Comparison of ENCODE assay signal across 15 cellular contexts in genomic region chr18:60018801-60019462, GRCh38.
DNase-seq lines count a peak whose midpoint lies in the region; ATAC-seq and TF ChIP-seq lines count a peak whose summit lies in the region.
"Had no signal": no experiment of that assay in that cellular context is flagged by ENCODE, and none has a peak within 500 bp of the region (broad histone marks: within the 10 kb centered on the region; RNA-seq: fewer than 3 reads in every experiment).

No MANE protein-coding gene starts in this region.

- H4K8ac ChIP-seq in mesenchymal stem cell (ENCODE audit: low read length), result no peak overlapping the region

- TF ChIP-seq CTCF in brain microvascular endothelial cell (IDR thresholded peaks at IDR 0.05; ENCODE audit: low read depth, low read length, missing control alignments), result no peak

- peak overlapping the region; percentile 18 to 37 for H3K18ac ChIP-seq in mesenchymal stem cell (ENCODE audit: low read depth in 1 of 2, low read length in 2 of 2)

- H3K9me3 ChIP-seq in mesenchymal stem cell (ENCODE audit: control insufficient read depth, low read length), result no peaks in the 10 kb centered on the region
- H3K9me3 ChIP-seq: Caco-2, esophagus muscularis mucosa, heart right ventricle had no signal

- no peak overlapping the region for H3K14ac ChIP-seq in mesenchymal stem cell (ENCODE audit: low read length in 2 of 2)

- H3K27ac ChIP-seq in brain microvascular endothelial cell, result peak overlapping the region; percentile 52
- no peak overlapping the region for H3K27ac ChIP-seq in mesenchymal stem cell (ENCODE audit: low read length, poor library complexity, severe bottlenecking)
- H3K27ac ChIP-seq: esophagus muscularis mucosa, heart right ventricle had no signal

- in situ Hi-C loops in brain microvascular endothelial cell (cut with HindIII; ENCODE audit: low pct_ligation_motif_present, low sequenced_read_pairs), result no loop called here

- no peak overlapping the region for H3K4me3 ChIP-seq in brain microvascular endothelial cell (ENCODE audit: low read depth, low read length)
- no peak overlapping the region for H3K4me3 ChIP-seq in mesenchymal stem cell (ENCODE audit: insufficient read depth in 1 of 2, low read depth in 1 of 2, low read length in 2 of 2)
- H3K4me3 ChIP-seq: esophagus muscularis mucosa, heart right ventricle had no signal

- DNase-seq in EH (ENCODE audit: low read depth), result peak; percentile 60
- peak; percentile 86 for DNase-seq in NCI-H526 treated with DMSO at 0.1 percent for 48 hours (lab: John Stamatoyannopoulos, UW)
- peak; percentile 7 for DNase-seq in brain microvascular endothelial cell
- peak; percentile 83 for DNase-seq in mesenchymal stem cell
- no peak for DNase-seq in NOMO-1 treated with dmso at 0.1 percent for 144 hours (lab: John Stamatoyannopoulos, UW; ENCODE audit: unreplicated experiment)
- DNase-seq in NCI-H510A (lab: John Stamatoyannopoulos, UW), result no peak
- DNase-seq: activated CD4-positive, alpha-beta T cell treated with anti-CD3 and anti-CD28 coated beads, Interleukin-2, amount 10 ng/mL, durations not matched to agents 7 days and 5 days; activated naive CD8-positive, alpha-beta T cell treated with anti-CD3 and anti-CD28 coated beads, Interleukin-2, amount 50 U/mL, for 24 hours; Caco-2; effector CD4-positive, alpha-beta T cell; heart right ventricle; stimulated activated CD8-positive, alpha-beta memory T cell treated with anti-CD3 and anti-CD28 coated beads, Interleukin-4, amount 100 ng/mL, for 48 hours had no signal

- no peak overlapping the region for H3K4me2 ChIP-seq in mesenchymal stem cell (ENCODE audit: low read length, poor library complexity, severe bottlenecking)

- H2AFZ ChIP-seq in mesenchymal stem cell (ENCODE audit: low read depth, low read length), result no peak overlapping the region

- peak overlapping the region; percentile 31 for H2AK5ac ChIP-seq in mesenchymal stem cell (ENCODE audit: low read length, severe bottlenecking)

- ATAC-seq in GM19463 (IDR thresholded peaks at IDR 0.05; ENCODE audit: unreplicated experiment) (no peak), HG02885 (IDR thresholded peaks at IDR 0.05; ENCODE audit: poor library complexity, unreplicated experiment) (no peak)
- ATAC-seq: activated naive CD8-positive, alpha-beta T cell treated with anti-CD3 and anti-CD28 coated beads, Interleukin-2, amount 50 U/mL, for 24 hours; heart right ventricle had no signal

- H2BK5ac ChIP-seq in mesenchymal stem cell (ENCODE audit: low read depth, low read length, poor library complexity, severe bottlenecking), result no peak overlapping the region

- H3K79me1 ChIP-seq in mesenchymal stem cell (replicated peaks; ENCODE audit: low read length, poor library complexity, severe bottlenecking), result no peaks in the 10 kb centered on the region

- no peak overlapping the region for H4K91ac ChIP-seq in mesenchymal stem cell (ENCODE audit: low read length)

- H3K36me3 ChIP-seq in brain microvascular endothelial cell (replicated peaks) (no peaks in the 10 kb centered on the region), mesenchymal stem cell (ENCODE audit: control insufficient read depth in 1 of 2, insufficient read depth in 2 of 2, low read depth in 1 of 2, low read length in 2 of 2) (no peaks in the 10 kb centered on the region)
- H3K36me3 ChIP-seq: esophagus muscularis mucosa, heart right ventricle had no signal

- H3K23ac ChIP-seq in mesenchymal stem cell (ENCODE audit: low read length in 2 of 2), result no peak overlapping the region

- H3K9ac ChIP-seq in mesenchymal stem cell (ENCODE audit: low read length), result no peak overlapping the region

- peaks cover 5% of the 10 kb centered on the region for H3K4me1 ChIP-seq in mesenchymal stem cell (ENCODE audit: control insufficient read depth, insufficient read depth, low read depth, low read length)
- H3K4me1 ChIP-seq: Caco-2, heart right ventricle had no signal

- H2BK120ac ChIP-seq in mesenchymal stem cell (ENCODE audit: low read depth, low read length), result no peak overlapping the region

- H3K27me3 ChIP-seq in brain microvascular endothelial cell (replicated peaks) (no peaks in the 10 kb centered on the region), mesenchymal stem cell (ENCODE audit: control insufficient read depth in 1 of 2, insufficient read depth in 1 of 2, low read length in 2 of 2) (no peaks in the 10 kb centered on the region)
- H3K27me3 ChIP-seq: esophagus muscularis mucosa, heart right ventricle had no signal

- H3K4ac ChIP-seq in mesenchymal stem cell (ENCODE audit: low read depth in 1 of 2, low read length in 2 of 2), result peak overlapping the region in 1 of 2 experiments; percentile 53

- no CpG with 5 or more reads among the region's 3 CpGs for WGBS in mesenchymal stem cell

- no peak overlapping the region for H2BK15ac ChIP-seq in mesenchymal stem cell (ENCODE audit: low read depth, poor library complexity, severe bottlenecking)

- peak overlapping the region in 1 of 2 experiments; percentile 97 for H2BK12ac ChIP-seq in mesenchymal stem cell (ENCODE audit: low read length in 2 of 2)

Comparison
In these comparisons a context has a peak if more than half of its experiments do, and no peak if none do; other contexts are left out.
1. DNase-seq: peak in EH (single experiment), NCI-H526 treated with DMSO at 0.1 percent for 48 hours (single experiment), brain microvascular endothelial cell (single experiment) and mesenchymal stem cell (single experiment); none in NOMO-1 treated with dmso at 0.1 percent for 144 hours (single experiment) and NCI-H510A (single experiment).